Comparison of ENCODE assay signal across 18 cellular contexts in genomic region chr2:46091961-46092667, GRCh38.
"Had no signal": no experiment of that assay in that cellular context is flagged by ENCODE, and none has a peak within 500 bp of the region (broad histone marks: within the 10 kb centered on the region; RNA-seq: fewer than 3 reads in every experiment).

No MANE protein-coding gene starts in this region.

- H3K27ac ChIP-seq: brain microvascular endothelial cell, hepatocyte had no signal

- H3K27me3 ChIP-seq: brain microvascular endothelial cell, dorsolateral prefrontal cortex, hepatocyte, tibial nerve had no signal

- H3K4me2 ChIP-seq: hepatocyte had no signal

- DNase-seq: activated CD4-positive, alpha-beta T cell treated with anti-CD3 and anti-CD28 coated beads for 48 hours; activated effector memory CD4-positive, alpha-beta T cell treated with anti-CD3 and anti-CD28 coated beads, Interleukin-2, amount 50 U/mL, for 16 hours; activated naive CD4-positive, alpha-beta T cell treated with anti-CD3 and anti-CD28 coated beads, Interleukin-2, amount 50 U/mL, for 16 hours; aorta; brain microvascular endothelial cell; central memory CD4-positive, alpha-beta T cell; dorsolateral prefrontal cortex; left cardiac atrium; midbrain; retina; stimulated activated CD4-positive, alpha-beta T cell treated with anti-CD3 and anti-CD28 coated beads, Interleukin-12 subunit alpha, Interleukin-12 subunit beta, amount 100 ng/mL, for 4 hours; stimulated activated CD4-positive, alpha-beta T cell treated with anti-CD3 and anti-CD28 coated beads, Interleukin-1b, Interleukin-23, amount 100 ng/mL, for 48 hours; stimulated activated CD8-positive, alpha-beta memory T cell treated with anti-CD3 and anti-CD28 coated beads, Interleukin-4, amount 100 ng/mL, for 48 hours; stimulated activated naive CD8-positive, alpha-beta T cell treated with anti-CD3 and anti-CD28 coated beads, Interleukin-15, Interleukin-2, amounts not matched to agents 100 U/mL and 50 U/mL, for 24 hours; substantia nigra had no signal

- H3K4me1 Mint-ChIP-seq: nephron had no signal

- H3K4me3 Mint-ChIP-seq: nephron had no signal

- H3K27ac Mint-ChIP-seq: nephron had no signal

- ATAC-seq: stimulated activated naive CD8-positive, alpha-beta T cell treated with anti-CD3 and anti-CD28 coated beads, Interleukin-15, Interleukin-2, amounts not matched to agents 100 U/mL and 50 U/mL, for 24 hours had no signal

- H3K4me3 ChIP-seq: dorsolateral prefrontal cortex, hepatocyte, tibial nerve had no signal

- H3K79me2 ChIP-seq: hepatocyte had no signal

- H2AFZ ChIP-seq: hepatocyte had no signal
